Comparison of ENCODE assay signal across 1 cellular context in the genomic region with DNA sequence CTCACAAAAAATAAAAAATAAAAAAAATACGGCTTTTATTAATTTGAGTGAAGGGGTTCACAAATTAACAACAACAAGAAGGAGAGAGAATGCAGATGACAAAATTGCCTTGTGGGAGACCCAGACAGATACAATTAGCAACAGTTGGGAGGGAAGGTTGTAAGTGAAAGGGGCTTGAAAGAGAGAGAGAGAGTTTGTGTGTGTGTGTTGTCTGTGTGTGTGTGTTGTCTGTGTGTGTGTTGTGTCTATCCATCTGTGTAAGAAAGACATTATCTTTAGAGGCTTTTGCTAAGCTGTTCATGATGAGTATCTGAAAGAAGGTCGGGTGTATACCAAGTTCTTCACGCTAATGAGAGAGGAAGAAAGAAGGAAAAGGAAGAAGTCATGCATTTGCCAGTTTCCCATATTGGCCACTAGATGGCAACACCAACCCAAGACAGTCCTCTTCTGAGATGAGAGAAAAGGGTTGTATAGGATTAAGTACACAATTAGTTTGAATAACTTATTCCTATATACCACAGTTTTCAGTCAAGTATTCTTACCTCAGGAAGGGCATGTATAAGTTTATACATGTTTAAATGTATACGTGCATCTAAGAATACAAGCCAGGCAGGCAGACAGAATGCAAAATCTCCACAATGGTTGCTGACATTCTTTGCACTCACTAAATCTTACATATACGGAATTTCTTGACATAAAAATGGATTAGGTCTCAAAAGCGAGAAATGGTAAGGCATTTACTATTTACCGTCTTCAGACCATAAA.
TF ChIP-seq lines count a peak whose summit lies in the region.

No MANE protein-coding gene starts in this region.

TF ChIP-seq in HepG2, 621 proteins besides CTCF, POLR2A, EP300 and RAD21 (continued from another document and continues in another):
- TF ChIP-seq, protein P1, sequence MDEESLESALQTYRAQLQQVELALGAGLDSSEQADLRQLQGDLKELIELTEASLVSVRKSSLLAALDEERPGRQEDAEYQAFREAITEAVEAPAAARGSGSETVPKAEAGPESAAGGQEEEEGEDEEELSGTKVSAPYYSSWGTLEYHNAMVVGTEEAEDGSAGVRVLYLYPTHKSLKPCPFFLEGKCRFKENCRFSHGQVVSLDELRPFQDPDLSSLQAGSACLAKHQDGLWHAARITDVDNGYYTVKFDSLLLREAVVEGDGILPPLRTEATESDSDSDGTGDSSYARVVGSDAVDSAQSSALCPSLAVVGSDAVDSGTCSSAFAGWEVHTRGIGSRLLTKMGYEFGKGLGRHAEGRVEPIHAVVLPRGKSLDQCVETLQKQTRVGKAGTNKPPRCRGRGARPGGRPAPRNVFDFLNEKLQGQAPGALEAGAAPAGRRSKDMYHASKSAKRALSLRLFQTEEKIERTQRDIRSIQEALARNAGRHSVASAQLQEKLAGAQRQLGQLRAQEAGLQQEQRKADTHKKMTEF (CRISPR knock-in tag; IDR thresholded peaks at IDR 0.05) = peak; percentile 23; the same call in 1 of the 2 replicates
- TF ChIP-seq, protein P2, sequence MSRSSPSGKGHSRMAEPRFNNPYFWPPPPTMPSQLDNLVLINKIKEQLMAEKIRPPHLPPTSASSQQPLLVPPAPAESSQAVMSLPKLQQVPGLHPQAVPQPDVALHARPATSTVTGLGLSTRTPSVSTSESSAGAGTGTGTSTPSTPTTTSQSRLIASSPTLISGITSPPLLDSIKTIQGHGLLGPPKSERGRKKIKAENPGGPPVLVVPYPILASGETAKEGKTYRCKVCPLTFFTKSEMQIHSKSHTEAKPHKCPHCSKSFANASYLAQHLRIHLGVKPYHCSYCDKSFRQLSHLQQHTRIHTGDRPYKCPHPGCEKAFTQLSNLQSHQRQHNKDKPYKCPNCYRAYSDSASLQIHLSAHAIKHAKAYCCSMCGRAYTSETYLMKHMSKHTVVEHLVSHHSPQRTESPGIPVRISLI (CRISPR knock-in tag; IDR thresholded peaks at IDR 0.05; ENCODE audit: borderline replicate concordance) = peak; percentile 33; the same call in 1 of the 2 replicates
- no peak for TF ChIP-seq TAF1 (CRISPR knock-in tag; IDR thresholded peaks at IDR 0.05)
- TF ChIP-seq, protein P3, sequence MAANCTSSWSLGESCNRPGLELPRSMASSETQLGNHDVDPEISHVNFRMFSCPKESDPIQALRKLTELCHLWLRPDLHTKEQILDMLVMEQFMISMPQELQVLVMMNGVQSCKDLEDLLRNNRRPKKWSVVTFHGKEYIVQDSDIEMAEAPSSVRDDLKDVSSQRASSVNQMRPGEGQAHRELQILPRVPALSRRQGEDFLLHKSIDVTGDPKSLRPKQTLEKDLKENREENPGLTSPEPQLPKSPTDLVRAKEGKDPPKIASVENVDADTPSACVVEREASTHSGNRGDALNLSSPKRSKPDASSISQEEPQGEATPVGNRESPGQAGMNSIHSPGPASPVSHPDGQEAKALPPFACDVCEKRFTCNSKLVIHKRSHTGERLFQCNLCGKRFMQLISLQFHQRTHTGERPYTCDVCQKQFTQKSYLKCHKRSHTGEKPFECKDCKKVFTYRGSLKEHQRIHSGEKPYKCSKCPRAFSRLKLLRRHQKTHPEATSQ (CRISPR knock-in tag; IDR thresholded peaks at IDR 0.05; ENCODE audit: borderline replicate concordance) = peak; percentile 73; the same call in 1 of the 2 replicates
- no peak for TF ChIP-seq NR2F1 (CRISPR knock-in tag; IDR thresholded peaks at IDR 0.05)
- TF ChIP-seq, protein P4, sequence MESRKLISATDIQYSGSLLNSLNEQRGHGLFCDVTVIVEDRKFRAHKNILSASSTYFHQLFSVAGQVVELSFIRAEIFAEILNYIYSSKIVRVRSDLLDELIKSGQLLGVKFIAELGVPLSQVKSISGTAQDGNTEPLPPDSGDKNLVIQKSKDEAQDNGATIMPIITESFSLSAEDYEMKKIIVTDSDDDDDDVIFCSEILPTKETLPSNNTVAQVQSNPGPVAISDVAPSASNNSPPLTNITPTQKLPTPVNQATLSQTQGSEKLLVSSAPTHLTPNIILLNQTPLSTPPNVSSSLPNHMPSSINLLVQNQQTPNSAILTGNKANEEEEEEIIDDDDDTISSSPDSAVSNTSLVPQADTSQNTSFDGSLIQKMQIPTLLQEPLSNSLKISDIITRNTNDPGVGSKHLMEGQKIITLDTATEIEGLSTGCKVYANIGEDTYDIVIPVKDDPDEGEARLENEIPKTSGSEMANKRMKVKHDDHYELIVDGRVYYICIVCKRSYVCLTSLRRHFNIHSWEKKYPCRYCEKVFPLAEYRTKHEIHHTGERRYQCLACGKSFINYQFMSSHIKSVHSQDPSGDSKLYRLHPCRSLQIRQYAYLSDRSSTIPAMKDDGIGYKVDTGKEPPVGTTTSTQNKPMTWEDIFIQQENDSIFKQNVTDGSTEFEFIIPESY (CRISPR knock-in tag; IDR thresholded peaks at IDR 0.05) = no peak
- no peak for TF ChIP-seq ZNF75D (CRISPR knock-in tag; IDR thresholded peaks at IDR 0.05; ENCODE audit: borderline replicate concordance)
- TF ChIP-seq KDM3A (CRISPR knock-in tag; IDR thresholded peaks at IDR 0.05; ENCODE audit: low read depth) = 0 out of 2 replicates have a peak, but pooled peaks have one; percentile 30
- TF ChIP-seq ZBTB7A (CRISPR knock-in tag; IDR thresholded peaks at IDR 0.05) = no peak
- TF ChIP-seq, protein P5, sequence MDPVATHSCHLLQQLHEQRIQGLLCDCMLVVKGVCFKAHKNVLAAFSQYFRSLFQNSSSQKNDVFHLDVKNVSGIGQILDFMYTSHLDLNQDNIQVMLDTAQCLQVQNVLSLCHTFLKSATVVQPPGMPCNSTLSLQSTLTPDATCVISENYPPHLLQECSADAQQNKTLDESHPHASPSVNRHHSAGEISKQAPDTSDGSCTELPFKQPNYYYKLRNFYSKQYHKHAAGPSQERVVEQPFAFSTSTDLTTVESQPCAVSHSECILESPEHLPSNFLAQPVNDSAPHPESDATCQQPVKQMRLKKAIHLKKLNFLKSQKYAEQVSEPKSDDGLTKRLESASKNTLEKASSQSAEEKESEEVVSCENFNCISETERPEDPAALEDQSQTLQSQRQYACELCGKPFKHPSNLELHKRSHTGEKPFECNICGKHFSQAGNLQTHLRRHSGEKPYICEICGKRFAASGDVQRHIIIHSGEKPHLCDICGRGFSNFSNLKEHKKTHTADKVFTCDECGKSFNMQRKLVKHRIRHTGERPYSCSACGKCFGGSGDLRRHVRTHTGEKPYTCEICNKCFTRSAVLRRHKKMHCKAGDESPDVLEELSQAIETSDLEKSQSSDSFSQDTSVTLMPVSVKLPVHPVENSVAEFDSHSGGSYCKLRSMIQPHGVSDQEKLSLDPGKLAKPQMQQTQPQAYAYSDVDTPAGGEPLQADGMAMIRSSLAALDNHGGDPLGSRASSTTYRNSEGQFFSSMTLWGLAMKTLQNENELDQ (CRISPR knock-in tag; IDR thresholded peaks at IDR 0.05; ENCODE audit: borderline replicate concordance) = no peak
- no peak for TF ChIP-seq KLF15 (CRISPR knock-in tag; IDR thresholded peaks at IDR 0.05; ENCODE audit: borderline replicate concordance)
- TF ChIP-seq ZBTB3 (CRISPR knock-in tag; IDR thresholded peaks at IDR 0.05; ENCODE audit: borderline replicate concordance, low read depth) = no peak
- TF ChIP-seq, protein P6, sequence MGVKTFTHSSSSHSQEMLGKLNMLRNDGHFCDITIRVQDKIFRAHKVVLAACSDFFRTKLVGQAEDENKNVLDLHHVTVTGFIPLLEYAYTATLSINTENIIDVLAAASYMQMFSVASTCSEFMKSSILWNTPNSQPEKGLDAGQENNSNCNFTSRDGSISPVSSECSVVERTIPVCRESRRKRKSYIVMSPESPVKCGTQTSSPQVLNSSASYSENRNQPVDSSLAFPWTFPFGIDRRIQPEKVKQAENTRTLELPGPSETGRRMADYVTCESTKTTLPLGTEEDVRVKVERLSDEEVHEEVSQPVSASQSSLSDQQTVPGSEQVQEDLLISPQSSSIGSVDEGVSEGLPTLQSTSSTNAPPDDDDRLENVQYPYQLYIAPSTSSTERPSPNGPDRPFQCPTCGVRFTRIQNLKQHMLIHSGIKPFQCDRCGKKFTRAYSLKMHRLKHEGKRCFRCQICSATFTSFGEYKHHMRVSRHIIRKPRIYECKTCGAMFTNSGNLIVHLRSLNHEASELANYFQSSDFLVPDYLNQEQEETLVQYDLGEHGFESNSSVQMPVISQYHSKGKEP (CRISPR knock-in tag; IDR thresholded peaks at IDR 0.05) = 0 out of 2 replicates have a peak, but pooled peaks have one; percentile 50
- peak; percentile 15; the same call in 1 of the 2 replicates for TF ChIP-seq TARDBP (CRISPR knock-in tag; IDR thresholded peaks at IDR 0.05)
- no peak for TF ChIP-seq TEAD2 (CRISPR knock-in tag; IDR thresholded peaks at IDR 0.05)
- TF ChIP-seq CBX5 (CRISPR knock-in tag; IDR thresholded peaks at IDR 0.05; ENCODE audit: borderline replicate concordance) = no peak
- TF ChIP-seq, protein P7, sequence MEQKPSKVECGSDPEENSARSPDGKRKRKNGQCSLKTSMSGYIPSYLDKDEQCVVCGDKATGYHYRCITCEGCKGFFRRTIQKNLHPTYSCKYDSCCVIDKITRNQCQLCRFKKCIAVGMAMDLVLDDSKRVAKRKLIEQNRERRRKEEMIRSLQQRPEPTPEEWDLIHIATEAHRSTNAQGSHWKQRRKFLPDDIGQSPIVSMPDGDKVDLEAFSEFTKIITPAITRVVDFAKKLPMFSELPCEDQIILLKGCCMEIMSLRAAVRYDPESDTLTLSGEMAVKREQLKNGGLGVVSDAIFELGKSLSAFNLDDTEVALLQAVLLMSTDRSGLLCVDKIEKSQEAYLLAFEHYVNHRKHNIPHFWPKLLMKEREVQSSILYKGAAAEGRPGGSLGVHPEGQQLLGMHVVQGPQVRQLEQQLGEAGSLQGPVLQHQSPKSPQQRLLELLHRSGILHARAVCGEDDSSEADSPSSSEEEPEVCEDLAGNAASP (CRISPR knock-in tag; IDR thresholded peaks at IDR 0.05; ENCODE audit: borderline replicate concordance) = 0 out of 2 replicates have a peak, but pooled peaks have one; percentile 15
- TF ChIP-seq ZNF326 (CRISPR knock-in tag; IDR thresholded peaks at IDR 0.05; ENCODE audit: borderline replicate concordance) = no peak
- TF ChIP-seq ZNF331 (CRISPR knock-in tag; IDR thresholded peaks at IDR 0.05) = peak; percentile 11; the same call in 1 of the 2 replicates
- TF ChIP-seq, protein P8, sequence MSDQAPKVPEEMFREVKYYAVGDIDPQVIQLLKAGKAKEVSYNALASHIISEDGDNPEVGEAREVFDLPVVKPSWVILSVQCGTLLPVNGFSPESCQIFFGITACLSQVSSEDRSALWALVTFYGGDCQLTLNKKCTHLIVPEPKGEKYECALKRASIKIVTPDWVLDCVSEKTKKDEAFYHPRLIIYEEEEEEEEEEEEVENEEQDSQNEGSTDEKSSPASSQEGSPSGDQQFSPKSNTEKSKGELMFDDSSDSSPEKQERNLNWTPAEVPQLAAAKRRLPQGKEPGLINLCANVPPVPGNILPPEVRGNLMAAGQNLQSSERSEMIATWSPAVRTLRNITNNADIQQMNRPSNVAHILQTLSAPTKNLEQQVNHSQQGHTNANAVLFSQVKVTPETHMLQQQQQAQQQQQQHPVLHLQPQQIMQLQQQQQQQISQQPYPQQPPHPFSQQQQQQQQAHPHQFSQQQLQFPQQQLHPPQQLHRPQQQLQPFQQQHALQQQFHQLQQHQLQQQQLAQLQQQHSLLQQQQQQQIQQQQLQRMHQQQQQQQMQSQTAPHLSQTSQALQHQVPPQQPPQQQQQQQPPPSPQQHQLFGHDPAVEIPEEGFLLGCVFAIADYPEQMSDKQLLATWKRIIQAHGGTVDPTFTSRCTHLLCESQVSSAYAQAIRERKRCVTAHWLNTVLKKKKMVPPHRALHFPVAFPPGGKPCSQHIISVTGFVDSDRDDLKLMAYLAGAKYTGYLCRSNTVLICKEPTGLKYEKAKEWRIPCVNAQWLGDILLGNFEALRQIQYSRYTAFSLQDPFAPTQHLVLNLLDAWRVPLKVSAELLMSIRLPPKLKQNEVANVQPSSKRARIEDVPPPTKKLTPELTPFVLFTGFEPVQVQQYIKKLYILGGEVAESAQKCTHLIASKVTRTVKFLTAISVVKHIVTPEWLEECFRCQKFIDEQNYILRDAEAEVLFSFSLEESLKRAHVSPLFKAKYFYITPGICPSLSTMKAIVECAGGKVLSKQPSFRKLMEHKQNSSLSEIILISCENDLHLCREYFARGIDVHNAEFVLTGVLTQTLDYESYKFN (CRISPR knock-in tag; conservative IDR thresholded peaks at IDR 0.05) = no peak
- 0 out of 2 replicates have a peak, but pooled peaks have one; percentile 30 for TF ChIP-seq ZNF678 (CRISPR knock-in tag; IDR thresholded peaks at IDR 0.05)
- TF ChIP-seq, protein P9, sequence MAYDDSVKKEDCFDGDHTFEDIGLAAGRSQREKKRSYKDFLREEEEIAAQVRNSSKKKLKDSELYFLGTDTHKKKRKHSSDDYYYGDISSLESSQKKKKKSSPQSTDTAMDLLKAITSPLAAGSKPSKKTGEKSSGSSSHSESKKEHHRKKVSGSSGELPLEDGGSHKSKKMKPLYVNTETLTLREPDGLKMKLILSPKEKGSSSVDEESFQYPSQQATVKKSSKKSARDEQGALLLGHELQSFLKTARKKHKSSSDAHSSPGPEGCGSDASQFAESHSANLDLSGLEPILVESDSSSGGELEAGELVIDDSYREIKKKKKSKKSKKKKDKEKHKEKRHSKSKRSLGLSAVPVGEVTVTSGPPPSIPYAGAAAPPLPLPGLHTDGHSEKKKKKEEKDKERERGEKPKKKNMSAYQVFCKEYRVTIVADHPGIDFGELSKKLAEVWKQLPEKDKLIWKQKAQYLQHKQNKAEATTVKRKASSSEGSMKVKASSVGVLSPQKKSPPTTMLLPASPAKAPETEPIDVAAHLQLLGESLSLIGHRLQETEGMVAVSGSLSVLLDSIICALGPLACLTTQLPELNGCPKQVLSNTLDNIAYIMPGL (CRISPR knock-in tag; IDR thresholded peaks at IDR 0.05; ENCODE audit: borderline replicate concordance in 1 of 2, low read depth in 1 of 2) = peak; percentile 54 to 68; a peak in 3 of 4 replicates
- TF ChIP-seq ERF (CRISPR knock-in tag; IDR thresholded peaks at IDR 0.05) = 0 out of 2 replicates have a peak, but pooled peaks have one; percentile 18
- TF ChIP-seq GATAD2A (CRISPR knock-in tag; IDR thresholded peaks at IDR 0.05) = peak; percentile 44; the same call in 1 of the 2 replicates
- TF ChIP-seq ZSCAN30 (CRISPR knock-in tag; IDR thresholded peaks at IDR 0.05) = 0 out of 2 replicates have a peak, but pooled peaks have one; percentile 68
- TF ChIP-seq, protein P10, sequence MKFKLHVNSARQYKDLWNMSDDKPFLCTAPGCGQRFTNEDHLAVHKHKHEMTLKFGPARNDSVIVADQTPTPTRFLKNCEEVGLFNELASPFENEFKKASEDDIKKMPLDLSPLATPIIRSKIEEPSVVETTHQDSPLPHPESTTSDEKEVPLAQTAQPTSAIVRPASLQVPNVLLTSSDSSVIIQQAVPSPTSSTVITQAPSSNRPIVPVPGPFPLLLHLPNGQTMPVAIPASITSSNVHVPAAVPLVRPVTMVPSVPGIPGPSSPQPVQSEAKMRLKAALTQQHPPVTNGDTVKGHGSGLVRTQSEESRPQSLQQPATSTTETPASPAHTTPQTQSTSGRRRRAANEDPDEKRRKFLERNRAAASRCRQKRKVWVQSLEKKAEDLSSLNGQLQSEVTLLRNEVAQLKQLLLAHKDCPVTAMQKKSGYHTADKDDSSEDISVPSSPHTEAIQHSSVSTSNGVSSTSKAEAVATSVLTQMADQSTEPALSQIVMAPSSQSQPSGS (CRISPR knock-in tag; IDR thresholded peaks at IDR 0.05) = peak; percentile 9; the same call in 1 of the 2 replicates
- 0 out of 2 replicates have a peak, but pooled peaks have one; percentile 15 for TF ChIP-seq MIER2 (CRISPR knock-in tag; IDR thresholded peaks at IDR 0.05)
- no peak for TF ChIP-seq HMGA1 (CRISPR knock-in tag; conservative IDR thresholded peaks at IDR 0.05)
- no peak for TF ChIP-seq MEIS1 (CRISPR knock-in tag; IDR thresholded peaks at IDR 0.05; ENCODE audit: borderline replicate concordance)
